ENCODE assay signal across 13 cellular contexts in the genomic region with DNA sequence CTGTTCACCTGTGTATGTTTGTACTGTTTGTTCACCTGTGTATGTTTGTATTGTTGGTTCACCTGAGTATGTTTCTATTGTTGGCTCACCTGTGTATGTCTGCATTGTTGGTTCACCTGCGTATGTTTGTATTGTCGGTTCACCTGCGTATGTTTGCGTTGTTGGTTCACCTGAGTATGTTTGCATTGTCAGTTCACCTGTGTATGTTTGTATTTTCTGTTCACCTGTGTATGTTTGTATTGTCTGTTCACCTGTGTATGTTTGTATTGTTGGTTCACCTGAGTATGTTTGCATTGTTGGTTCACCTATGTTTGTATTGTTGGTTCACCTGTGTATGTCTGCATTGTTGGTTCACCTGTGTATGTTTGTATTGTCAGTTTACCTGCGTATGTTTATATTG. TPM values are rescaled to one million over a fixed set of nuclear protein-coding genes. Genes with fewer than 3 reads are reported as not detected.
DNase-seq lines count a peak whose midpoint lies in the region; TF ChIP-seq lines count a peak whose summit lies in the region.
"Had no signal": no experiment of that assay in that cellular context is flagged by ENCODE, and none has a peak within 500 bp of the region (broad histone marks: within the 10 kb centered on the region; RNA-seq: fewer than 3 reads in every experiment).

No MANE protein-coding gene starts in this region.

- H2AFZ ChIP-seq in osteoblast (ENCODE audit: low read length) = no peak overlapping the region

- H3K27me3 ChIP-seq in breast epithelium = no peaks in the 10 kb centered on the region
- H3K27me3 ChIP-seq in osteoblast (ENCODE audit: insufficient read depth, low read length) = no peaks in the 10 kb centered on the region
- H3K27me3 ChIP-seq: SJSA1 had no signal

- no peaks in the 10 kb centered on the region for H3K36me3 ChIP-seq in breast epithelium
- H3K36me3 ChIP-seq in osteoblast (ENCODE audit: insufficient read depth, low read length) = peaks cover 24% of the 10 kb centered on the region

- no peaks in the 10 kb centered on the region for H3K27me3 Mint-ChIP-seq in MCF 10A (ENCODE audit: insufficient read depth, unreplicated experiment)
- H3K27me3 Mint-ChIP-seq in nephron progenitor cell (ENCODE audit: low read depth, poor library complexity) = no peaks in the 10 kb centered on the region

- H3K36me3 Mint-ChIP-seq in MCF 10A (ENCODE audit: insufficient read depth, unreplicated experiment) = peaks cover 93% of the 10 kb centered on the region
- peaks cover 69% of the 10 kb centered on the region for H3K36me3 Mint-ChIP-seq in nephron progenitor cell (ENCODE audit: low read depth)

- intact Hi-C loops in MCF 10A (cut with micrococcal nuclease) (no loop called here), breast epithelium (cut with DNase I; ENCODE audit: low total_unique reads) (no loop called here)

- H3K79me2 ChIP-seq in osteoblast (ENCODE audit: insufficient read depth, low read length) = peaks cover 27% of the 10 kb centered on the region

- no peak overlapping the region for H3K4me3 Mint-ChIP-seq in MCF 10A (ENCODE audit: unreplicated experiment)
- H3K4me3 Mint-ChIP-seq in nephron progenitor cell = no peak overlapping the region

- H3K4me2 ChIP-seq in osteoblast (ENCODE audit: insufficient read depth, low read length) = no peak overlapping the region

- no peaks in the 10 kb centered on the region for H3K9me3 ChIP-seq in breast epithelium
- no peaks in the 10 kb centered on the region for H3K9me3 ChIP-seq in osteoblast (ENCODE audit: low read depth, low read length)
- H3K9me3 ChIP-seq: SJSA1 had no signal

- CTCF ChIA-PET in MCF 10A (lab: Yijun Ruan, JAX) = interaction anchor here (1.0 to 1.2 kb wide), 2 partner anchors 24 to 30 kb away, joined by 3 to 5 read pairs; no protein-coding TSS in a partner anchor

- no TSS peak for BruUV-seq in MCF 10A (replicated peaks; lab: Mats Ljungman, UMichigan)

- H3K9me3 Mint-ChIP-seq in MCF 10A (ENCODE audit: unreplicated experiment) (no peaks in the 10 kb centered on the region), nephron progenitor cell (peaks cover 12% of the 10 kb centered on the region)

- no peak overlapping the region for H3K27ac ChIP-seq in breast epithelium
- H3K27ac ChIP-seq in osteoblast (ENCODE audit: low read depth, low read length) = no peak overlapping the region
- H3K27ac ChIP-seq: SJSA1 had no signal

- H3K4me1 Mint-ChIP-seq in MCF 10A (ENCODE audit: insufficient read depth, unreplicated experiment) (no peaks in the 10 kb centered on the region), nephron progenitor cell (peaks cover 17% of the 10 kb centered on the region)

- H3K27ac Mint-ChIP-seq in MCF 10A (ENCODE audit: low read depth, unreplicated experiment) (peak overlapping the region; percentile 47), nephron progenitor cell (peak overlapping the region; percentile 70)

- DNase-seq in MCF 10A (ENCODE audit: unreplicated experiment) (no peak), breast epithelium (ENCODE audit: low spot score in 2 of 2) (no peak), NCI-H1930 (lab: John Stamatoyannopoulos, UW) (peak; percentile 7 to 28), NCI-H748 treated with DMSO at 0.1 percent for 48 hours (lab: John Stamatoyannopoulos, UW) (peak; percentile 98), nephron progenitor cell (no peak), osteoblast (ENCODE audit: insufficient read length, low spot score, missing footprints) (no peak), NCI-H1048 (lab: John Stamatoyannopoulos, UW) (no peak), COR-L47 (lab: John Stamatoyannopoulos, UW) (no peak)
- DNase-seq: HCEC 1CT, NCI-H1436 treated with DMSO at 0.1 percent for 48 hours, NCI-H82, SW 1271 had no signal

- H4K20me1 ChIP-seq in osteoblast (ENCODE audit: insufficient read depth, low read length) = peaks cover 4% of the 10 kb centered on the region

- H3K4me1 ChIP-seq in breast epithelium = no peaks in the 10 kb centered on the region
- H3K4me1 ChIP-seq in osteoblast (ENCODE audit: insufficient read depth, low read length) = no peaks in the 10 kb centered on the region

- H3K4me3 ChIP-seq in breast epithelium (no peak overlapping the region), osteoblast (ENCODE audit: insufficient read depth, low read length) (no peak overlapping the region)
- H3K4me3 ChIP-seq: SJSA1 had no signal

- POLR2A ChIA-PET in MCF 10A (lab: Yijun Ruan, JAX) = interaction anchor here (1.4 kb wide), 1 partner anchor 9 kb away, joined by 3 read pairs; no protein-coding TSS in a partner anchor

- TF ChIP-seq POLR2A in breast epithelium (IDR thresholded peaks at IDR 0.05) = no peak

- TF ChIP-seq CTCF in MCF 10A (IDR thresholded peaks at IDR 0.05; ENCODE audit: unreplicated experiment) (no peak), breast epithelium (IDR thresholded peaks at IDR 0.05) (no peak), nephron progenitor cell (IDR thresholded peaks at IDR 0.05) (no peak), osteoblast (IDR thresholded peaks at IDR 0.05; ENCODE audit: extremely low read depth, low read depth, low read length) (no peak)

RNA-seq across cellular contexts. Expression of gene ADI1, which starts 14.6 kb away (rescaled TPM):
- total RNA-seq in MCF 10A (2022) = 50.1 and 61.9 TPM in 2 replicates
- total RNA-seq in breast epithelium = 10 to 100 TPM; 47.2 to 81.3 (median 78.2) TPM
- 51.3 and 55.4 TPM in 2 replicates for total RNA-seq in osteoblast

RNA-seq across cellular contexts. Expression of gene RNASEH1, which starts 53.4 kb away (rescaled TPM):
- 43.2 and 48.3 TPM in 2 replicates for total RNA-seq in MCF 10A (2022)
- 10 to 100 TPM; 17.3 to 22.1 (median 21.0) TPM for total RNA-seq in breast epithelium
- total RNA-seq in osteoblast = 35.9 and 39.4 TPM in 2 replicates

Comparison
In these comparisons a context has a peak if more than half of its experiments do, and no peak if none do; other contexts are left out.
1. DNase-seq: peak in NCI-H1930 (2 of 2) and NCI-H748 treated with DMSO at 0.1 percent for 48 hours (single experiment); none in MCF 10A (single experiment), breast epithelium (0 of 2), nephron progenitor cell (single experiment), osteoblast (single experiment), NCI-H1048 (single experiment) and COR-L47 (single experiment).